ENCODE assay signal across 29 cellular contexts in genomic region chr9:88577256-88577655, GRCh38. TPM values are rescaled to one million over a fixed set of nuclear protein-coding genes. Genes with fewer than 3 reads are reported as not detected.
"Had no signal": no experiment of that assay in that cellular context is flagged by ENCODE, and none has a peak within 500 bp of the region (broad histone marks: within the 10 kb centered on the region; RNA-seq: fewer than 3 reads in every experiment).

No MANE protein-coding gene starts in this region.

- H3K4me3 ChIP-seq: esophagus muscularis mucosa, left ventricle myocardium inferior, lower lobe of right lung, sigmoid colon, stomach, thyroid gland had no signal

- ATAC-seq: foreskin keratinocyte; left colon; natural killer cell treated with Interleukin-12 subunit alpha and Interleukin-12 subunit beta and Interleukin-15 and Interleukin-18, amount 100 ng/mL, for 72 hours; stimulated activated effector memory CD8-positive, alpha-beta T cell treated with anti-CD3 and anti-CD28 coated beads, Interleukin-12 subunit alpha, Interleukin-12 subunit beta, amount 100 ng/mL, for 72 hours had no signal

- H3K9me3 ChIP-seq: esophagus muscularis mucosa, left ventricle myocardium inferior, lower lobe of right lung, neutrophil, sigmoid colon, stomach, thyroid gland had no signal

- H3K4me1 ChIP-seq: foreskin keratinocyte, parathyroid adenoma had no signal

- H3K27me3 ChIP-seq: esophagus muscularis mucosa, foreskin keratinocyte, neutrophil, sigmoid colon, stomach, thyroid gland had no signal

- H3K9ac ChIP-seq: parathyroid adenoma had no signal

- H3K27ac ChIP-seq: epithelial cell of prostate, esophagus muscularis mucosa, foreskin keratinocyte, left ventricle myocardium inferior, lower lobe of right lung, neutrophil, parathyroid adenoma, sigmoid colon, stomach, thyroid gland had no signal

- DNase-seq: effector CD8-positive, alpha-beta T cell; endodermal cell; foreskin keratinocyte; hypothalamus; immature natural killer cell; islet precursor cell; kidney glomerular epithelial cell; left colon; left ventricle myocardium inferior; lower lobe of right lung; naive B cell; right cardiac atrium; sigmoid colon; stimulated activated CD4-positive, alpha-beta T cell treated with anti-CD3 and anti-CD28 coated beads, Interleukin-2, amount 100 ng/mL, for 24 hours; stimulated activated CD4-positive, alpha-beta T cell treated with anti-CD3 and anti-CD28 coated beads, Interleukin-4, amount 100 ng/mL, for 24 hours; stimulated activated naive CD4-positive, alpha-beta T cell treated with Interleukin-2 at 50 U/mL for 16 hours; stomach; thyroid gland; trophoblast cell had no signal

- H3K36me3 ChIP-seq: esophagus muscularis mucosa, left ventricle myocardium inferior, lower lobe of right lung, neutrophil, sigmoid colon, stomach, thyroid gland had no signal

- H3K79me2 ChIP-seq: parathyroid adenoma had no signal

- H2AFZ ChIP-seq: parathyroid adenoma had no signal

RNA-seq across cellular contexts. Expression of gene NXNL2, which starts 42.3 kb away (rescaled TPM):
- total RNA-seq: endodermal cell; foreskin keratinocyte; left colon; mononuclear cell; natural killer cell treated with Interleukin-12 subunit alpha and Interleukin-12 subunit beta and Interleukin-15 and Interleukin-18, amount 100 ng/mL, for 72 hours; neural crest cell; progenitor cell of endocrine pancreas; stomach; subcutaneous adipose tissue had no signal
- polyA plus RNA-seq: immature natural killer cell had no signal
